8 cellular contexts compared by ENCODE assay signal in genomic region chr2:182870227-182870626, GRCh38. TPM values are rescaled to one million over a fixed set of nuclear protein-coding genes. Genes with fewer than 3 reads are reported as not detected.
A peak's percentile ranks its signal among the peaks of the same experiment; 100 is the strongest.
DNase-seq lines count a peak whose midpoint lies in the region; ATAC-seq and TF ChIP-seq lines count a peak whose summit lies in the region.

No MANE protein-coding gene starts in this region.

- H3K36me3 ChIP-seq in colonic mucosa, result no peaks in the 10 kb centered on the region
- H3K36me3 ChIP-seq in CD8-positive, alpha-beta memory T cell (ENCODE audit: insufficient read depth, low read length), result no peaks in the 10 kb centered on the region

- ATAC-seq in GM21619 (IDR thresholded peaks at IDR 0.05; ENCODE audit: unreplicated experiment), result no peak

- peaks cover 14 to 30% (median 19%) of the 10 kb centered on the region in 3 donors for H3K4me1 Mint-ChIP-seq in CD8-positive, alpha-beta memory T cell

- H3K27ac Mint-ChIP-seq in CD8-positive, alpha-beta memory T cell, result no peak overlapping the region

- no peaks in the 10 kb centered on the region for H3K4me1 ChIP-seq in colonic mucosa
- H3K4me1 ChIP-seq in CD8-positive, alpha-beta memory T cell (ENCODE audit: insufficient read depth, low read length), result no peaks in the 10 kb centered on the region

- POLR2A ChIA-PET in CD8-positive, alpha-beta memory T cell (lab: Charles Lee), result no interaction called here

- H3K9me3 ChIP-seq in colonic mucosa, result no peaks in the 10 kb centered on the region
- H3K9me3 ChIP-seq in CD8-positive, alpha-beta memory T cell (ENCODE audit: low read length), result no peaks in the 10 kb centered on the region

- no peak overlapping the region for H3K27ac ChIP-seq in colonic mucosa
- H3K27ac ChIP-seq in CD8-positive, alpha-beta memory T cell (ENCODE audit: low read depth, low read length), result no peak overlapping the region

- no peaks in the 10 kb centered on the region for H3K27me3 ChIP-seq in colonic mucosa
- H3K27me3 ChIP-seq in CD8-positive, alpha-beta memory T cell (ENCODE audit: insufficient read depth, low read length, poor library complexity, severe bottlenecking), result peaks cover 20% of the 10 kb centered on the region

- no peak for TF ChIP-seq CTCF in colonic mucosa (IDR thresholded peaks at IDR 0.05)

- no peak overlapping the region for H3K4me3 ChIP-seq in colonic mucosa
- no peak overlapping the region for H3K4me3 ChIP-seq in CD8-positive, alpha-beta memory T cell (ENCODE audit: low read length)

- intact Hi-C loops in colonic mucosa (cut with DNase I), result no loop called here

- CTCF ChIA-PET in CD8-positive, alpha-beta memory T cell (lab: Charles Lee), result no interaction called here

- peak; percentile 23 for DNase-seq in stimulated activated CD4-positive, alpha-beta T cell treated with anti-CD3 and anti-CD28 coated beads, Interleukin-15, amount 100 ng/mL, for 24 hours
- no peak for DNase-seq in stimulated activated CD4-positive, alpha-beta T cell treated with anti-CD3 and anti-CD28 coated beads, Interleukin-4, amount 100 ng/mL, for 4 hours
- DNase-seq in NCI-H226 (peak; percentile 16), colonic mucosa (peak; percentile 44), retina (no peak)
- DNase-seq in CD8-positive, alpha-beta memory T cell, result no peak
- DNase-seq in stimulated activated CD4-positive, alpha-beta T cell treated with anti-CD3 and anti-CD28 coated beads, Interleukin-4, amount 100 ng/mL, for 1 hour, result no peak

- no peak overlapping the region for H3K4me3 Mint-ChIP-seq in CD8-positive, alpha-beta memory T cell

- no peak overlapping the region for H3K9ac ChIP-seq in colonic mucosa (ENCODE audit: low read depth in 2 of 2, low read length in 2 of 2)

- peaks cover 24 to 72% of the 10 kb centered on the region in 2 donors for H3K27me3 Mint-ChIP-seq in CD8-positive, alpha-beta memory T cell

- H3K36me3 Mint-ChIP-seq in CD8-positive, alpha-beta memory T cell, result no peaks in the 10 kb centered on the region

- H3K9me3 Mint-ChIP-seq in CD8-positive, alpha-beta memory T cell, result peaks cover 2 to 10% (median 6%) of the 10 kb centered on the region in 5 donors

RNA-seq across cellular contexts. Expression of gene FRZB, which starts 3.8 kb away (rescaled TPM):
- 10 to 100 TPM; 12.8 to 26.8 TPM for total RNA-seq in colonic mucosa
- total RNA-seq in CD8-positive, alpha-beta memory T cell, result not detected
- not detected for polyA plus RNA-seq in CD8-positive, alpha-beta memory T cell

Comparison
In these comparisons a context has a peak if more than half of its experiments do, and no peak if none do; other contexts are left out.
1. DNase-seq: peak in stimulated activated CD4-positive, alpha-beta T cell treated with anti-CD3 and anti-CD28 coated beads, Interleukin-15, amount 100 ng/mL, for 24 hours (single experiment), NCI-H226 (single experiment) and colonic mucosa (single experiment); none in stimulated activated CD4-positive, alpha-beta T cell treated with anti-CD3 and anti-CD28 coated beads, Interleukin-4, amount 100 ng/mL, for 4 hours (0 of 2), CD8-positive, alpha-beta memory T cell (0 of 5), retina (single experiment) and stimulated activated CD4-positive, alpha-beta T cell treated with anti-CD3 and anti-CD28 coated beads, Interleukin-4, amount 100 ng/mL, for 1 hour (single experiment).
2. RNA of gene FRZB, which starts 3.8 kb away (total RNA-seq): 12.8 to 26.8 TPM in colonic mucosa; not detected in CD8-positive, alpha-beta memory T cell; every median in the first group is over 10 times any median in the second.